Comparison of ENCODE assay signal across 23 cellular contexts in the genomic region with DNA sequence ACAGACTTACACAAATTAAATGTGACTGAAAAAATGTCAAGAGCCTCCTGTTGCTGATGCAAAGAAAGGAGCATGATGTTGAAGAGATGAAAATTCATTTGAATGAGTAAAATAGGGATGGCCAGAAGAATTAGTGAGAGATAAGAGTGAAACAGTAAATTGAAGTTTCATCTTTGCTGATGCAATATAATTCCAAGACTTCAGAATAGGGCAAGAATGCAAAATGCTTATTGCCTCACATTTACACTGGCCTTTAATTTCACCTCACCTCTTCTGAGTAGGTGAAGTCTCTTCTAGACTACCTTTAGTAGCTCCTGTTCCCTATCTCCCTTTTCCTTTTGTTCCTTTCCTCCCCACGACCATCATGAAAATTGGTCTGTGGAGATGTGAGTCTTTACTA.
"Had no signal": no experiment of that assay in that cellular context is flagged by ENCODE, and none has a peak within 500 bp of the region (broad histone marks: within the 10 kb centered on the region; RNA-seq: fewer than 3 reads in every experiment).

No MANE protein-coding gene starts in this region.

- H3K4me2 ChIP-seq: PC-9 had no signal

- H3K4me3 ChIP-seq: PC-9, Peyer's patch, SJSA1, SK-N-MC had no signal

- H2AFZ ChIP-seq: PC-9 had no signal

- DNase-seq: Kasumi-1; KG1; MM.1S; NCI-H1092 treated with DMSO at 0.1 percent for 48 hours; NCI-H1436; NCI-H187; NCI-H2029; NCI-H2081 treated with DMSO at 0.1 percent for 48 hours; NCI-H2171; NCI-H226; NCI-H446; NCI-H510A; NCI-H524 treated with DMSO at 0.1 percent for 48 hours; NCI-H69; NCI-H774; NK-92 treated with Interleukin-12 subunit alpha and Interleukin-12 subunit beta, amount 100 ng/mL, for 24 hours; PC-9; Peyer's patch; Right ventricle myocardium superior; SIG-M5 had no signal

- H3K4me1 ChIP-seq: Peyer's patch had no signal

- H3K27ac ChIP-seq: HL-60, PC-9, Peyer's patch, SJSA1, SK-N-MC had no signal

- H3K36me3 ChIP-seq: Peyer's patch, SJSA1 had no signal

- H3K9me3 ChIP-seq: Peyer's patch, SJSA1 had no signal

- H3K27me3 ChIP-seq: Peyer's patch, SJSA1 had no signal
